ENCODE assay signal across 30 cellular contexts in the genomic region with DNA sequence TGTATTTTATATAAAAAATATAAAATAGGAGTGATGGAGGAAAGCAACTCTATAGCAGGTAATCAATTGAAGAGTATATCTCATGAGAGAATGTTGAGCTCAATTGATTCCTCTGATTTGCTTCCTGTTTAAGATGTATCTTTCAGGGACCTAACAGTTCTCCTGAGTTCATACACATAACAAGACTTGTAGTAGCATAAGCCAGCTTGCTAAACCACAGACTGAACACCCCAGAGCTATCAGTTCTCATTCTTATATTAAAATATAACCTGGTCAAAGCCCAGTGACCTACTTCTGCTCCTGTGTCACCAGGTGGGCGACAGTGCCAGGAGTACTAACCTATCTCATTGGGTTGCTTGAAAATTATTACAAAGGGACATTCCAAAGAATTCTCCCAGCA. TPM values are rescaled to one million over a fixed set of nuclear protein-coding genes. Genes with fewer than 3 reads are reported as not detected.
"Had no signal": no experiment of that assay in that cellular context is flagged by ENCODE, and none has a peak within 500 bp of the region (broad histone marks: within the 10 kb centered on the region; RNA-seq: fewer than 3 reads in every experiment).

No MANE protein-coding gene starts in this region.

- H3K4me1 ChIP-seq: colonic mucosa, esophagus muscularis mucosa, esophagus squamous epithelium, foreskin keratinocyte, gastrocnemius medialis, gastroesophageal sphincter, heart left ventricle, heart right ventricle had no signal

- ATAC-seq: effector memory CD8-positive, alpha-beta T cell; esophagus mucosa; foreskin keratinocyte; gastrocnemius medialis; gastroesophageal sphincter; heart left ventricle; heart right ventricle had no signal

- H3K4me1 Mint-ChIP-seq: endodermal cell had no signal

- H3K4me3 Mint-ChIP-seq: dendritic cell treated with granulocyte-macrophage colony-stimulating factor and Interleukin-4, amounts not matched to agents 40 ng/mL and 50 ng/mL, for 4 days; effector memory CD8-positive, alpha-beta T cell; endodermal cell had no signal

- H3K4me3 ChIP-seq: colonic mucosa, coronary artery, dorsolateral prefrontal cortex, esophagus muscularis mucosa, esophagus squamous epithelium, gastrocnemius medialis, gastroesophageal sphincter, heart left ventricle, heart right ventricle had no signal

- H3K27ac Mint-ChIP-seq: dendritic cell treated with granulocyte-macrophage colony-stimulating factor and Interleukin-4, amounts not matched to agents 40 ng/mL and 50 ng/mL, for 4 days; effector memory CD8-positive, alpha-beta T cell; endodermal cell had no signal

- H3K9me3 Mint-ChIP-seq: dendritic cell treated with granulocyte-macrophage colony-stimulating factor and Interleukin-4, amounts not matched to agents 40 ng/mL and 50 ng/mL, for 4 days; effector memory CD8-positive, alpha-beta T cell; endodermal cell had no signal

- H3K27me3 ChIP-seq: colonic mucosa, esophagus muscularis mucosa, esophagus squamous epithelium, foreskin keratinocyte, gastrocnemius medialis, gastroesophageal sphincter, heart left ventricle, heart right ventricle had no signal

- DNase-seq: colonic mucosa; cortex of kidney; dermis blood vessel endothelial cell; dorsolateral prefrontal cortex; effector CD4-positive, alpha-beta T cell; effector CD8-positive, alpha-beta T cell; effector memory CD4-positive, alpha-beta T cell; effector memory CD8-positive, alpha-beta T cell; endodermal cell; erythroblast; esophagus squamous epithelium; foreskin fibroblast; foreskin keratinocyte; foreskin melanocyte; gastrocnemius medialis; glutamatergic neuron; head of caudate nucleus; heart left ventricle; heart right ventricle had no signal

- H3K36me3 ChIP-seq: colonic mucosa, esophagus muscularis mucosa, esophagus squamous epithelium, gastrocnemius medialis, gastroesophageal sphincter, heart left ventricle, heart right ventricle had no signal

- H3K27me3 Mint-ChIP-seq: dendritic cell treated with granulocyte-macrophage colony-stimulating factor and Interleukin-4, amounts not matched to agents 40 ng/mL and 50 ng/mL, for 4 days; effector memory CD8-positive, alpha-beta T cell had no signal

- H3K27ac ChIP-seq: colonic mucosa, coronary artery, dorsolateral prefrontal cortex, epithelial cell of prostate, esophagus muscularis mucosa, esophagus squamous epithelium, foreskin keratinocyte, gastrocnemius medialis, gastroesophageal sphincter, heart left ventricle, heart right ventricle had no signal

- H3K9me3 ChIP-seq: colonic mucosa, esophagus muscularis mucosa, esophagus squamous epithelium, gastrocnemius medialis, gastroesophageal sphincter, heart left ventricle, heart right ventricle had no signal

RNA-seq across cellular contexts. Expression of gene CDH20, which starts 41.0 kb away (rescaled TPM):
- total RNA-seq: colonic mucosa, dermis microvascular lymphatic vessel endothelial cell, endothelial cell of umbilical vein, epithelial cell of proximal tubule, esophagus mucosa, fibroblast of lung, foreskin keratinocyte, glomerular endothelial cell had no signal
